ENCODE assay signal across 10 cellular contexts in the genomic region with DNA sequence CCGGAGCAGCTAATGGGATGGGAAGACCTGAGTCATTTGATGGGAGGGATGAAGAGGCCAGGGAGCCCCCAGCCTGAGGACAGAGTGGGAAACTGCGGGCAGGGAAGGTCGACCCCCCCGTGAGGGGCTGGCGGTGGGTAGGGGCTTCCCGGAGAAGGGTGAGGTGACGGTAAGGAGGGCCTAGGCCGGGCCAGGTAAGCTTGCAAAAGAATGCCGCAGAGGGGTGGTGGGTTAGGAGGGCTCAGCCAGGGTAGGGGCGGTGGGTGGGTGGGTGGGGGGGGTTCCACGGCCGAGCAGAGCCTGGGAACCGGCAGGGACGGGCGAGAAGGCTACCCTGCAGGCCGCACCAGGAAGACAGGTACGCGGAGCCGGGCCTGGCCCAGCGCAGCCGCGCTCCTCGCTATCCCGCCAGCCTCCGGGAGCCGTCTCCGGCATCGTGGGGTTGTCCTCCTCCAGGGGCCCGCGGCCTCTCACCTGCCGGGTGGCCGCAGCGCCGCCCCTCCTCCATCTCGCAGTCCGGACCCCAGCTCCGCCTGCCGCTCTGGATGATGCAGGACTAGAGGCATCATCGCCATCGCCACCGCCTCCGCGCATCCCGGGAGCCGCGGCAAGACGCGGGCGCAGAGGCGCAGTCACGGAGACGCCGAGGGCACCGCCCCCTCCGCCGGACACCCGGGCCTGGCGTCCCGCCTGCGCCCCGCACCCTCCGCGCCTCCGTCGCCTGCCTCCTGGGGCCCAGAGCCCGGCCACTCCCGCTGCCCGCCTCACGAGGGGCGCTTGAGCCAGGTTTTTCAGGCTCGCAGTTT. TPM values are rescaled to one million over a fixed set of nuclear protein-coding genes. Genes with fewer than 3 reads are reported as not detected.
DNase-seq lines count a peak whose midpoint lies in the region; ATAC-seq and TF ChIP-seq lines count a peak whose summit lies in the region.
"Had no signal": no experiment of that assay in that cellular context is flagged by ENCODE, and none has a peak within 500 bp of the region (broad histone marks: within the 10 kb centered on the region; RNA-seq: fewer than 3 reads in every experiment).

A gene (minus strand): TSS at position 614 of the 806 bp plus-strand sequence. CDS start 5,211 bp downstream, outside the sequence.

- no peak within 1 kb of the TSS for H3K4me2 ChIP-seq in SK-N-SH
- H3K4me2 ChIP-seq: A549 had no signal

- ATAC-seq in SK-N-SH treated with all-trans-retinoic acid at 6 μM for 48 hours, result no peak
- peak; percentile 79 for ATAC-seq in gastroesophageal sphincter
- ATAC-seq in GM21737 (IDR thresholded peaks at IDR 0.05; ENCODE audit: unreplicated experiment), result no peak

- H3K4me1 ChIP-seq in SK-N-SH (ENCODE audit: control insufficient read depth in 1 of 2, insufficient read depth in 2 of 2, low read depth in 1 of 2, low read length in 1 of 2), result no peaks in the 10 kb centered on the region; a peak in 2 of 4 replicates
- peaks cover 0 to 14% (median 0%) of the 10 kb centered on the region in 3 donors for H3K4me1 ChIP-seq in gastroesophageal sphincter
- H3K4me1 ChIP-seq in mucosa of rectum (ENCODE audit: control insufficient read depth in 2 of 2, insufficient read depth in 2 of 2, low read length in 2 of 2), result no peaks in the 10 kb centered on the region
- H3K4me1 ChIP-seq in uterus, result no peaks in the 10 kb centered on the region
- H3K4me1 ChIP-seq: A549 had no signal

- no peak for TF ChIP-seq POLR2A in gastroesophageal sphincter (IDR thresholded peaks at IDR 0.05)
- TF ChIP-seq POLR2A in uterus (IDR thresholded peaks at IDR 0.05), result no peak

- peaks cover 28 to 29% of the 10 kb centered on the region in 2 experiments for H3K36me3 ChIP-seq in SK-N-SH (replicated peaks in 1 of 2; ENCODE audit: control insufficient read depth in 1 of 2, insufficient read depth in 2 of 2, low read length in 1 of 2)
- H3K36me3 ChIP-seq in gastroesophageal sphincter, result peaks cover 0 to 24% of the 10 kb centered on the region in 2 donors
- peaks cover 0 to 10% of the 10 kb centered on the region in 2 donors for H3K36me3 ChIP-seq in mucosa of rectum (ENCODE audit: control insufficient read depth in 2 of 2, insufficient read depth in 2 of 2, low read length in 2 of 2)
- no peaks in the 10 kb centered on the region for H3K36me3 ChIP-seq in uterus

- no peaks in the 10 kb centered on the region for H3K79me2 ChIP-seq in SK-N-SH (ENCODE audit: insufficient read depth)

- H3K9me2 ChIP-seq in SK-N-SH, result no peaks in the 10 kb centered on the region

- TF ChIP-seq RAD21 in SK-N-SH (IDR thresholded peaks at IDR 0.05; ENCODE audit: low read length), result no peak

- no peaks in the 10 kb centered on the region for H3K9me3 ChIP-seq in SK-N-SH
- no peaks in the 10 kb centered on the region for H3K9me3 ChIP-seq in gastroesophageal sphincter
- no peaks in the 10 kb centered on the region for H3K9me3 ChIP-seq in mucosa of rectum (ENCODE audit: control insufficient read depth in 2 of 2, low read length in 2 of 2)
- no peaks in the 10 kb centered on the region for H3K9me3 ChIP-seq in uterus
- H3K9me3 ChIP-seq: A549 had no signal

- H3K27me3 ChIP-seq in SK-N-SH (ENCODE audit: insufficient read depth) (no peaks in the 10 kb centered on the region), gastroesophageal sphincter (no peaks in the 10 kb centered on the region), mucosa of rectum (ENCODE audit: control insufficient read depth in 2 of 2, insufficient read depth in 2 of 2, low read length in 2 of 2) (no peaks in the 10 kb centered on the region), uterus (no peaks in the 10 kb centered on the region)

- CTCF ChIA-PET in SK-N-SH (lab: Yijun Ruan, JAX), result interaction anchor here (0.6 kb wide), 1 partner anchor 141 kb away, joined by 3 read pairs; no protein-coding TSS in a partner anchor

- WGBS in SK-N-SH (ENCODE audit: low lambda C conversion rate), result 95% methylated on average over 43 of the region's 71 CpGs
- WGBS in gastroesophageal sphincter (ENCODE audit: low coverage in 1 of 2), 2 donors, result no CpG with 5 or more reads among the region's 71 CpGs

- H3K9ac ChIP-seq in SK-N-SH, result no peak within 1 kb of the TSS
- H3K9ac ChIP-seq in mucosa of rectum (ENCODE audit: low read depth in 1 of 2, low read length in 2 of 2), result no peak within 1 kb of the TSS

- H4K20me1 ChIP-seq in SK-N-SH (ENCODE audit: insufficient read depth), result no peaks in the 10 kb centered on the region

- POLR2A ChIA-PET in SK-N-SH (lab: Yijun Ruan, JAX), result no interaction called here

- H3K27ac ChIP-seq in SK-N-SH (ENCODE audit: low read depth in 2 of 2, low read length in 1 of 2) (no peak within 1 kb of the TSS), gastroesophageal sphincter (peak within 1 kb of the TSS in 3 of 4 donors; percentile 21 to 61 (median 33)), mucosa of rectum (ENCODE audit: low read depth in 2 of 2, low read length in 2 of 2) (no peak within 1 kb of the TSS), uterus (peak within 1 kb of the TSS in 1 of 2 donors; percentile 17)
- H3K27ac ChIP-seq: A549 had no signal

- TF ChIP-seq EP300 in SK-N-SH (IDR thresholded peaks at IDR 0.05; ENCODE audit: borderline replicate concordance in 1 of 2, low read depth in 1 of 2, low read length in 1 of 2) (no peak), gastroesophageal sphincter (IDR thresholded peaks at IDR 0.05) (no peak)

- H3K4me3 ChIP-seq in SK-N-SH (ENCODE audit: low read depth in 2 of 2, low read length in 1 of 2), result no peak within 1 kb of the TSS
- H3K4me3 ChIP-seq in gastroesophageal sphincter, result peak within 1 kb of the TSS; percentile 42 to 55
- H3K4me3 ChIP-seq in mucosa of rectum (ENCODE audit: low read length in 2 of 2), result peak within 1 kb of the TSS; percentile 37 to 41
- peak within 1 kb of the TSS; percentile 15 to 47 for H3K4me3 ChIP-seq in uterus
- H3K4me3 ChIP-seq: A549 had no signal

- no peaks in the 10 kb centered on the region for H3F3A ChIP-seq in SK-N-SH (replicated peaks; ENCODE audit: insufficient read depth)

- intact Hi-C loops in uterus (cut with DNase I; ENCODE audit: low total_unique reads), result no loop called here

- no peak for TF ChIP-seq CTCF in SK-N-SH (IDR thresholded peaks at IDR 0.05)
- TF ChIP-seq CTCF in gastroesophageal sphincter (IDR thresholded peaks at IDR 0.05), result no peak
- no peak for TF ChIP-seq CTCF in uterus (IDR thresholded peaks at IDR 0.05)

- DNase-seq in SK-N-SH (peak; percentile 27), uterus (peak in 1 of 2 donors; percentile 20)
- no peak for DNase-seq in activated CD4-positive, alpha-beta T cell treated with anti-CD3 and anti-CD28 coated beads for 48 hours
- no peak for DNase-seq in central memory CD4-positive, alpha-beta T cell
- DNase-seq: activated naive CD8-positive, alpha-beta T cell treated with anti-CD3 and anti-CD28 coated beads, Interleukin-2, amount 10 ng/mL, durations not matched to agents 7 days and 5 days had no signal

- H2AFZ ChIP-seq in SK-N-SH (ENCODE audit: low read depth), result no peak within 1 kb of the TSS

TF ChIP-seq in SK-N-SH, 30 proteins besides CTCF, POLR2A, EP300 and RAD21 (continues in another document):
- TF ChIP-seq RFX5 (IDR thresholded peaks at IDR 0.05; ENCODE audit: low read length) (no peak), FOXM1 (IDR thresholded peaks at IDR 0.05; ENCODE audit: low read depth) (no peak), POLR2AphosphoS5 (IDR thresholded peaks at IDR 0.05; ENCODE audit: low read depth, low read length) (no peak), GABPA (IDR thresholded peaks at IDR 0.05; ENCODE audit: low read depth) (no peak)
- TF ChIP-seq, protein P1, sequence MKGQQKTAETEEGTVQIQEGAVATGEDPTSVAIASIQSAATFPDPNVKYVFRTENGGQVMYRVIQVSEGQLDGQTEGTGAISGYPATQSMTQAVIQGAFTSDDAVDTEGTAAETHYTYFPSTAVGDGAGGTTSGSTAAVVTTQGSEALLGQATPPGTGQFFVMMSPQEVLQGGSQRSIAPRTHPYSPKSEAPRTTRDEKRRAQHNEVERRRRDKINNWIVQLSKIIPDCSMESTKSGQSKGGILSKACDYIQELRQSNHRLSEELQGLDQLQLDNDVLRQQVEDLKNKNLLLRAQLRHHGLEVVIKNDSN (IDR thresholded peaks at IDR 0.05; ENCODE audit: borderline replicate concordance, low read depth), result no peak

TF ChIP-seq in SK-N-SH treated with all-trans-retinoic acid at 6 μM for 48 hours, 23 proteins besides CTCF, POLR2A, EP300 and RAD21:
- TF ChIP-seq ISL1 (CRISPR knock-in tag; IDR thresholded peaks at IDR 0.05) (no peak), CSDC2 (CRISPR knock-in tag; IDR thresholded peaks at IDR 0.05) (no peak), GLIS3 (CRISPR knock-in tag; IDR thresholded peaks at IDR 0.05) (no peak), BACH2 (CRISPR knock-in tag; IDR thresholded peaks at IDR 0.05; ENCODE audit: borderline replicate concordance) (no peak), RARB (CRISPR knock-in tag; IDR thresholded peaks at IDR 0.05) (no peak)
- TF ChIP-seq, protein P2, sequence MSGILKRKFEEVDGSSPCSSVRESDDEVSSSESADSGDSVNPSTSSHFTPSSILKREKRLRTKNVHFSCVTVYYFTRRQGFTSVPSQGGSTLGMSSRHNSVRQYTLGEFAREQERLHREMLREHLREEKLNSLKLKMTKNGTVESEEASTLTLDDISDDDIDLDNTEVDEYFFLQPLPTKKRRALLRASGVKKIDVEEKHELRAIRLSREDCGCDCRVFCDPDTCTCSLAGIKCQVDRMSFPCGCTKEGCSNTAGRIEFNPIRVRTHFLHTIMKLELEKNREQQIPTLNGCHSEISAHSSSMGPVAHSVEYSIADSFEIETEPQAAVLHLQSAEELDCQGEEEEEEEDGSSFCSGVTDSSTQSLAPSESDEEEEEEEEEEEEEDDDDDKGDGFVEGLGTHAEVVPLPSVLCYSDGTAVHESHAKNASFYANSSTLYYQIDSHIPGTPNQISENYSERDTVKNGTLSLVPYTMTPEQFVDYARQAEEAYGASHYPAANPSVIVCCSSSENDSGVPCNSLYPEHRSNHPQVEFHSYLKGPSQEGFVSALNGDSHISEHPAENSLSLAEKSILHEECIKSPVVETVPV (CRISPR knock-in tag; IDR thresholded peaks at IDR 0.05), result no peak

RNA-seq across cellular contexts. Expression of the gene that starts here (rescaled TPM):
- polyA plus RNA-seq in SK-N-SH (2012; rRNA removed), result 1.8 and 2.4 TPM in 2 replicates
- polyA plus RNA-seq in SK-N-SH (2012; cell fraction: cytosol; rRNA removed), result 0.57 and 0.85 TPM in 2 replicates
- 7.1 and 12.0 TPM in 2 replicates for polyA plus RNA-seq in SK-N-SH (2012; cell fraction: nucleus; rRNA removed)
- total RNA-seq in gastroesophageal sphincter (1 to 10 TPM; 2.2 to 6.1 (median 2.4) TPM), uterus (1 to 10 TPM in 2 of 4 donors, under 1 TPM in 1, not detected in 1; 0.29 to 6.3 (median 2.1) TPM)

Comparison
In these comparisons a context has a peak if more than half of its experiments do, and no peak if none do; other contexts are left out.
1. H3K27ac ChIP-seq: peak in gastroesophageal sphincter (3 of 4); none in SK-N-SH (0 of 2) and mucosa of rectum (0 of 2).
2. H3K4me3 ChIP-seq: peak in gastroesophageal sphincter (2 of 2), mucosa of rectum (2 of 2) and uterus (2 of 2); none in SK-N-SH (0 of 2).